Comparison of ENCODE assay signal across 25 cellular contexts in genomic region chr3:135008326-135008725, GRCh38.
"Had no signal": no experiment of that assay in that cellular context is flagged by ENCODE, and none has a peak within 500 bp of the region (broad histone marks: within the 10 kb centered on the region; RNA-seq: fewer than 3 reads in every experiment).

No MANE protein-coding gene starts in this region.

- ATAC-seq: effector memory CD8-positive, alpha-beta T cell; esophagus mucosa; foreskin keratinocyte; gastrocnemius medialis; gastroesophageal sphincter; heart left ventricle; heart right ventricle had no signal

- FAIRE-seq: colon, endometrium, endothelial cell of umbilical vein, frontal cortex had no signal

- H3K4me1 ChIP-seq: colonic mucosa, esophagus squamous epithelium, foreskin keratinocyte, gastroesophageal sphincter, heart left ventricle, heart right ventricle had no signal

- H3K4me3 ChIP-seq: colonic mucosa, coronary artery, dorsolateral prefrontal cortex, esophagus squamous epithelium, gastrocnemius medialis, gastroesophageal sphincter, heart left ventricle, heart right ventricle had no signal

- H3K9me3 ChIP-seq: colonic mucosa, esophagus squamous epithelium, gastrocnemius medialis had no signal

- H3K27me3 ChIP-seq: colonic mucosa, dorsolateral prefrontal cortex, esophagus squamous epithelium, foreskin keratinocyte, gastrocnemius medialis, gastroesophageal sphincter, heart left ventricle, heart right ventricle had no signal

- H3K27ac ChIP-seq: colonic mucosa, coronary artery, dorsolateral prefrontal cortex, epithelial cell of prostate, esophagus squamous epithelium, foreskin keratinocyte, gastrocnemius medialis, gastroesophageal sphincter, heart left ventricle, heart right ventricle had no signal

- H3K36me3 ChIP-seq: colonic mucosa, esophagus squamous epithelium, gastrocnemius medialis, gastroesophageal sphincter, heart left ventricle, heart right ventricle had no signal

- DNase-seq: colonic mucosa; cortex of kidney; dorsolateral prefrontal cortex; effector CD4-positive, alpha-beta T cell; effector CD8-positive, alpha-beta T cell; effector memory CD4-positive, alpha-beta T cell; effector memory CD8-positive, alpha-beta T cell; endodermal cell; erythroblast; esophagus squamous epithelium; foreskin melanocyte; gastrocnemius medialis; glutamatergic neuron; head of caudate nucleus; heart left ventricle; heart right ventricle had no signal
